In the genomic region with DNA sequence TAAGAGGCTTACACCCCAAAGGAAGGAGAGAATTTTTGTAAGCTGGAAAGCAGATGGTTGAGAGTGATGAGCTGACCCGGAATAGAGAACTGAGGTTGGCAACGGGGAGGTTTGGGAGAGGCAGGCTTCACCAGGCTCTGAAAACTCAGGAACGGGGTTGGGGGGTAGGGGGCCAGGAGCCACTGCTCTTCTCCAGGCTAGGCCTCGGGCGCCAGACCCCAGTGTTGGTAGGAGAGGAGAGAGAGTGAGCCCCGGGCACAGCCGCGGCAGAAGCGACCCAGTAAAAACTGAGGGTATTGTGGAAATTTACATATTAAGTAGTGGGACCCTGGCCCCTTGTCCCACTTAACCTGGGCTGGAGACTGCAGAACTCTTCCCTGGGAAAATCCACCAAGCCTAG, we compare ENCODE assay signal across 21 cellular contexts. TPM values are rescaled to one million over a fixed set of nuclear protein-coding genes. Genes with fewer than 3 reads are reported as not detected.
"Had no signal": no experiment of that assay in that cellular context is flagged by ENCODE, and none has a peak within 500 bp of the region (broad histone marks: within the 10 kb centered on the region; RNA-seq: fewer than 3 reads in every experiment).

No MANE protein-coding gene starts in this region.

- H3K9ac ChIP-seq: parathyroid adenoma had no signal

- H3K9me3 Mint-ChIP-seq: dendritic cell treated with granulocyte-macrophage colony-stimulating factor and Interleukin-4, amounts not matched to agents 40 ng/mL and 50 ng/mL, for 4 days; naive thymus-derived CD4-positive, alpha-beta T cell; stimulated activated naive B cell treated with anti-CD40 and anti-IgM and Interleukin-4, amounts not matched to agents 10 μg/mL and 1 μg/mL and 100 μg/mL, for 72 hours; stimulated activated naive CD8-positive, alpha-beta T cell treated with anti-CD3 and anti-CD28 coated beads, Interleukin-15, Interleukin-2, amounts not matched to agents 100 ng/mL and 50 ng/mL, for 24 hours had no signal

- H3K27ac ChIP-seq: left lung, parathyroid adenoma, right lobe of liver, tibial nerve, upper lobe of left lung had no signal

- H3K36me3 Mint-ChIP-seq: naive thymus-derived CD4-positive, alpha-beta T cell had no signal

- ATAC-seq: left lung; naive thymus-derived CD4-positive, alpha-beta T cell; stimulated activated naive B cell treated with anti-CD40 and anti-IgM and Interleukin-4, amounts not matched to agents 10 μg/mL and 1 μg/mL and 100 μg/mL, for 72 hours had no signal

- H3K4me1 ChIP-seq: left lung, parathyroid adenoma, right lobe of liver, upper lobe of left lung had no signal

- H3K4me3 Mint-ChIP-seq: dendritic cell treated with granulocyte-macrophage colony-stimulating factor and Interleukin-4, amounts not matched to agents 40 ng/mL and 50 ng/mL, for 4 days; naive thymus-derived CD4-positive, alpha-beta T cell; stimulated activated naive B cell treated with anti-CD40 and anti-IgM and Interleukin-4, amounts not matched to agents 10 μg/mL and 1 μg/mL and 100 μg/mL, for 72 hours; stimulated activated naive CD8-positive, alpha-beta T cell treated with anti-CD3 and anti-CD28 coated beads, Interleukin-15, Interleukin-2, amounts not matched to agents 100 ng/mL and 50 ng/mL, for 24 hours had no signal

- H2AFZ ChIP-seq: parathyroid adenoma had no signal

- H3K4me1 Mint-ChIP-seq: stimulated activated naive B cell treated with anti-CD40 and anti-IgM and Interleukin-4, amounts not matched to agents 10 μg/mL and 1 μg/mL and 100 μg/mL, for 72 hours had no signal

- H3K4me3 ChIP-seq: left lung, right lobe of liver, thoracic aorta, tibial nerve, upper lobe of left lung had no signal

- H3K27me3 ChIP-seq: left lung, right lobe of liver, tibial nerve, upper lobe of left lung had no signal

- H3K79me2 ChIP-seq: parathyroid adenoma had no signal

- H3K9me3 ChIP-seq: left lung, right lobe of liver, thoracic aorta, tibial nerve, upper lobe of left lung had no signal

- H3K27ac Mint-ChIP-seq: dendritic cell treated with granulocyte-macrophage colony-stimulating factor and Interleukin-4, amounts not matched to agents 40 ng/mL and 50 ng/mL, for 4 days; naive thymus-derived CD4-positive, alpha-beta T cell; progenitor cell of endocrine pancreas; stimulated activated naive B cell treated with anti-CD40 and anti-IgM and Interleukin-4, amounts not matched to agents 10 μg/mL and 1 μg/mL and 100 μg/mL, for 72 hours; stimulated activated naive CD8-positive, alpha-beta T cell treated with anti-CD3 and anti-CD28 coated beads, Interleukin-15, Interleukin-2, amounts not matched to agents 100 ng/mL and 50 ng/mL, for 24 hours had no signal

- DNase-seq: central memory CD4-positive, alpha-beta T cell; effector memory CD4-positive, alpha-beta T cell; erythroblast; kidney; left lung; mesendoderm; midbrain; naive thymus-derived CD4-positive, alpha-beta T cell; occipital lobe; right lobe of liver; small intestine; stimulated activated CD4-positive, alpha-beta T cell treated with anti-CD3 and anti-CD28 coated beads, Interleukin-15, amount 100 ng/mL, for 24 hours; stimulated activated CD4-positive, alpha-beta T cell treated with anti-CD3 and anti-CD28 coated beads, Interleukin-2, amount 100 ng/mL, for 48 hours; stimulated activated naive B cell treated with anti-CD40 and anti-IgM and Interleukin-4, amounts not matched to agents 10 μg/mL and 1 μg/mL and 100 μg/mL, for 72 hours; upper lobe of left lung had no signal

- H3K36me3 ChIP-seq: left lung, right lobe of liver had no signal

- H3K27me3 Mint-ChIP-seq: dendritic cell treated with granulocyte-macrophage colony-stimulating factor and Interleukin-4, amounts not matched to agents 40 ng/mL and 50 ng/mL, for 4 days; progenitor cell of endocrine pancreas had no signal

RNA-seq across cellular contexts. Expression of a gene that starts 45.7 kb away (rescaled TPM):
- polyA plus RNA-seq: naive thymus-derived CD4-positive, alpha-beta T cell had no signal
